In genomic region chr6:117880824-117881223, GRCh38 we compare ENCODE assay signal across 8 cellular contexts. TPM values are rescaled to one million over a fixed set of nuclear protein-coding genes. Genes with fewer than 3 reads are reported as not detected.
"Had no signal": no experiment of that assay in that cellular context is flagged by ENCODE, and none has a peak within 500 bp of the region (broad histone marks: within the 10 kb centered on the region; RNA-seq: fewer than 3 reads in every experiment).

No MANE protein-coding gene starts in this region.

- H3K4me1 ChIP-seq: HAP-1 had no signal

- H2AFZ ChIP-seq: GM23248 had no signal

- H3K9me3 ChIP-seq: HAP-1 had no signal

- H3K36me3 ChIP-seq: HAP-1 had no signal

- ATAC-seq: HCT116 had no signal

- H3K9me3 Mint-ChIP-seq: H9 had no signal

- H3K9ac ChIP-seq: GM23248 had no signal

- H3K4me3 ChIP-seq: GM23248, HAP-1 had no signal

- DNase-seq: GM23248, GOT3, H7, H9, HCEC 1CT, HFFc6 had no signal

- H3K27ac ChIP-seq: GM23248 had no signal

- H3K4me3 Mint-ChIP-seq: H9, HFFc6 had no signal

- H3K27ac Mint-ChIP-seq: H9, HFFc6 had no signal

RNA-seq across cellular contexts. Expression of gene SLC35F1, which starts 26.2 kb away (rescaled TPM):
- total RNA-seq: GM23248, HFFc6 had no signal
- polyA plus RNA-seq: GM23248 had no signal
